ENCODE assay signal across 25 cellular contexts in the genomic region with DNA sequence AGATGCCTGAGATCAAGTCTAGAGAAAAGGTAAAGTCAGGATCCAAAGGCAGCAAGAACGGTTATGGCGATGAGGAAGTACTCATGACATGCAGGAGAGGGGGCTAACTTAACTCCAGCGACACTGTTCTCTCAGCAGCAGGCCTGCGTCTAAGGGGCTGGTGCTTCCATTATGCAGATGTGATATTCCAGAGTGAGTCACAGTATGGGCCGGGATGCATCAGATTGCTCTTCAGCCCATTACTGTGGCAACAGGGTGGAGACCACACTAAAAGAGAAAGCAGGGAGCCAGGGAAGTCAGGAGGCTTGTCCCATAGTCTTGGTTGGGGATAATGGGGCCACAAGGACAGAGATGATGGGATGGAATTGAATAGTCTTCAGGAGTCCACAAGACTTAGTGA.
"Had no signal": no experiment of that assay in that cellular context is flagged by ENCODE, and none has a peak within 500 bp of the region (broad histone marks: within the 10 kb centered on the region; RNA-seq: fewer than 3 reads in every experiment).

No MANE protein-coding gene starts in this region.

- H3K27ac Mint-ChIP-seq: mesothelial cell of epicardium; naive thymus-derived CD4-positive, alpha-beta T cell; natural killer cell treated with Interleukin-12 subunit alpha and Interleukin-12 subunit beta and Interleukin-15 and Interleukin-18, amount 100 ng/mL, for 72 hours; progenitor cell of endocrine pancreas; stimulated activated effector memory CD8-positive, alpha-beta T cell treated with anti-CD3 and anti-CD28 coated beads, Interleukin-12 subunit alpha, Interleukin-12 subunit beta, amount 100 ng/mL, for 72 hours; stimulated activated naive CD8-positive, alpha-beta T cell treated with anti-CD3 and anti-CD28 coated beads, Interleukin-15, Interleukin-2, amounts not matched to agents 100 ng/mL and 50 ng/mL, for 24 hours had no signal

- H3K4me1 Mint-ChIP-seq: mesothelial cell of epicardium; naive thymus-derived CD4-positive, alpha-beta T cell; stimulated activated effector memory CD8-positive, alpha-beta T cell treated with anti-CD3 and anti-CD28 coated beads, Interleukin-12 subunit alpha, Interleukin-12 subunit beta, amount 100 ng/mL, for 72 hours had no signal

- H3K4me1 ChIP-seq: left lung, suprapubic skin, tibial artery, vagina had no signal

- H3K36me3 ChIP-seq: left lung, ovary, suprapubic skin, thoracic aorta, tibial artery, vagina had no signal

- H3K36me3 Mint-ChIP-seq: mesothelial cell of epicardium; naive thymus-derived CD4-positive, alpha-beta T cell; natural killer cell treated with Interleukin-12 subunit alpha and Interleukin-12 subunit beta and Interleukin-15 and Interleukin-18, amount 100 ng/mL, for 72 hours; stimulated activated effector memory CD8-positive, alpha-beta T cell treated with anti-CD3 and anti-CD28 coated beads, Interleukin-12 subunit alpha, Interleukin-12 subunit beta, amount 100 ng/mL, for 72 hours had no signal

- H3K27me3 ChIP-seq: left lung, ovary, tibial artery, vagina had no signal

- H3K9me3 Mint-ChIP-seq: natural killer cell treated with Interleukin-12 subunit alpha and Interleukin-12 subunit beta and Interleukin-15 and Interleukin-18, amount 100 ng/mL, for 72 hours; stimulated activated naive CD8-positive, alpha-beta T cell treated with anti-CD3 and anti-CD28 coated beads, Interleukin-15, Interleukin-2, amounts not matched to agents 100 ng/mL and 50 ng/mL, for 24 hours had no signal

- ATAC-seq: left colon; left lung; naive thymus-derived CD4-positive, alpha-beta T cell; natural killer cell treated with Interleukin-12 subunit alpha and Interleukin-12 subunit beta and Interleukin-15 and Interleukin-18, amount 100 ng/mL, for 72 hours; right cardiac atrium; sciatic nerve; stimulated activated effector memory CD8-positive, alpha-beta T cell treated with anti-CD3 and anti-CD28 coated beads, Interleukin-12 subunit alpha, Interleukin-12 subunit beta, amount 100 ng/mL, for 72 hours had no signal

- H3K9me3 ChIP-seq: left lung, ovary, suprapubic skin, thoracic aorta, tibial artery, vagina had no signal

- H3K4me3 ChIP-seq: left lung, lung, ovary, skin epidermis, suprapubic skin, thoracic aorta, tibial artery, vagina had no signal

- H3K27ac ChIP-seq: left lung, ovary, skin epidermis, suprapubic skin, thoracic aorta, tibial artery, vagina had no signal

- DNase-seq: hippocampal formation; kidney; left colon; left lung; mesendoderm; naive thymus-derived CD4-positive, alpha-beta T cell; ovary; retina; right cardiac atrium; stimulated activated CD4-positive, alpha-beta T cell treated with anti-CD3 and anti-CD28 coated beads, Interleukin-12 subunit alpha, Interleukin-12 subunit beta, amount 100 ng/mL, for 4 hours; stimulated activated CD4-positive, alpha-beta T cell treated with anti-CD3 and anti-CD28 coated beads, Interleukin-4, amount 100 ng/mL, for 24 hours; stimulated activated naive CD4-positive, alpha-beta T cell; tibial artery; trophoblast cell had no signal

- H3K4me3 Mint-ChIP-seq: mesothelial cell of epicardium; naive thymus-derived CD4-positive, alpha-beta T cell; natural killer cell treated with Interleukin-12 subunit alpha and Interleukin-12 subunit beta and Interleukin-15 and Interleukin-18, amount 100 ng/mL, for 72 hours; stimulated activated effector memory CD8-positive, alpha-beta T cell treated with anti-CD3 and anti-CD28 coated beads, Interleukin-12 subunit alpha, Interleukin-12 subunit beta, amount 100 ng/mL, for 72 hours; stimulated activated naive CD8-positive, alpha-beta T cell treated with anti-CD3 and anti-CD28 coated beads, Interleukin-15, Interleukin-2, amounts not matched to agents 100 ng/mL and 50 ng/mL, for 24 hours had no signal
